ENCODE assay signal across 24 cellular contexts in the genomic region with DNA sequence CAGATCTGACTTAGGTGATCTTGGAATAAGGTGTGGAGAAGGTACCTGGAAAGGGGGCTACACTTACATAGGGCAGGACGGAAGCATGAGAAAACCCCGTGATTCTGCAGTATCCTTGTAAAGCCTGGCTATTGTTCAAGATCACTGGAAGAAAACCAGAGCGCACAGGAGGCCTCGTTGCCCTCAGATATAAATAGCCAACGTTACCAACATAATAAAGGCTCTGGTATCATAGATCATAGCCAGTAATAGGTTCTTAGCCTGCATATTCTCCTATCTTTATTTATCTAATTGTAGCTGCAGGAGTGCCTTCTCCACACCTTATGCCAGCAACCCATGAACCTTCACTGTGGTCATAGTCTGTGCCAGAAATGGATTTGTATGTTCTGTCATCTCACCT. TPM values are rescaled to one million over a fixed set of nuclear protein-coding genes. Genes with fewer than 3 reads are reported as not detected.
DNase-seq lines count a peak whose midpoint lies in the region; ATAC-seq and TF ChIP-seq lines count a peak whose summit lies in the region.
"Had no signal": no experiment of that assay in that cellular context is flagged by ENCODE, and none has a peak within 500 bp of the region (broad histone marks: within the 10 kb centered on the region; RNA-seq: fewer than 3 reads in every experiment).

No MANE protein-coding gene starts in this region.

- no peak for TF ChIP-seq POLR2A in sigmoid colon (IDR thresholded peaks at IDR 0.05)

- H3K27ac ChIP-seq in CD8-positive, alpha-beta memory T cell (ENCODE audit: low read depth, low read length): no peak overlapping the region
- peak overlapping the region; percentile 100 for H3K27ac ChIP-seq in cardiac muscle cell
- H3K27ac ChIP-seq in sigmoid colon: peak overlapping the region; percentile 71 to 83 (median 78)
- H3K27ac ChIP-seq: HL-60 had no signal

- POLR2A ChIA-PET in CD8-positive, alpha-beta memory T cell (lab: Charles Lee): no interaction called here
- POLR2A ChIA-PET in activated CD4-positive, alpha-beta memory T cell treated with anti-CD3 and anti-CD28 coated beads for 36 hours (lab: Charles Lee): no interaction called here

- H3K9me3 Mint-ChIP-seq in CD8-positive, alpha-beta memory T cell: no peaks in the 10 kb centered on the region
- H3K9me3 Mint-ChIP-seq in activated CD4-positive, alpha-beta memory T cell treated with anti-CD3 and anti-CD28 coated beads for 36 hours: no peaks in the 10 kb centered on the region
- no peaks in the 10 kb centered on the region for H3K9me3 Mint-ChIP-seq in chondrocyte (ENCODE audit: low read depth)
- H3K9me3 Mint-ChIP-seq: brain, type B pancreatic cell had no signal

- peaks cover 4% of the 10 kb centered on the region for H3K4me1 ChIP-seq in CD8-positive, alpha-beta memory T cell (ENCODE audit: insufficient read depth, low read length)
- H3K4me1 ChIP-seq in cardiac muscle cell (ENCODE audit: low read depth): peaks cover 57% of the 10 kb centered on the region
- H3K4me1 ChIP-seq in sigmoid colon: peaks cover 0 to 60% (median 55%) of the 10 kb centered on the region in 4 donors

- in situ Hi-C loops in GM13977 (cut with MboI; ENCODE audit: low pct_unique_long_range_greater_than_20kb, low sequenced_read_pairs, unreplicated experiment): loop anchor here (10.0 kb wide), 1 partner anchor 81 kb away; no protein-coding TSS in a partner anchor

- H3K4me3 ChIP-seq in CD8-positive, alpha-beta memory T cell (ENCODE audit: low read length): no peak overlapping the region
- no peak overlapping the region for H3K4me3 ChIP-seq in cardiac muscle cell
- no peak overlapping the region for H3K4me3 ChIP-seq in sigmoid colon
- H3K4me3 ChIP-seq: K562, skin epidermis had no signal

- H3K4me1 Mint-ChIP-seq in CD8-positive, alpha-beta memory T cell: peaks cover 24 to 43% (median 31%) of the 10 kb centered on the region in 3 donors
- H3K4me1 Mint-ChIP-seq in activated CD4-positive, alpha-beta memory T cell treated with anti-CD3 and anti-CD28 coated beads for 36 hours (ENCODE audit: low read depth): peaks cover 19% of the 10 kb centered on the region
- H3K4me1 Mint-ChIP-seq in chondrocyte (ENCODE audit: low read depth): peaks cover 20% of the 10 kb centered on the region

- intact Hi-C loops in activated CD4-positive, alpha-beta memory T cell treated with anti-CD3 and anti-CD28 coated beads for 36 hours (cut with micrococcal nuclease): no loop called here
- intact Hi-C loops in sigmoid colon (cut with DNase I): loop anchor here (1.0 to 10.0 kb wide), 5 partner anchors 29 to 231 kb away; partner anchors contain the start of gene RCSD1

- TF ChIP-seq EP300 in sigmoid colon (IDR thresholded peaks at IDR 0.05): no peak

- no peaks in the 10 kb centered on the region for H3K9me3 ChIP-seq in CD8-positive, alpha-beta memory T cell (ENCODE audit: low read length)
- H3K9me3 ChIP-seq in cardiac muscle cell (ENCODE audit: low read depth) (no peaks in the 10 kb centered on the region), sigmoid colon (no peaks in the 10 kb centered on the region)

- no peak for DNase-seq in CD8-positive, alpha-beta memory T cell
- no peak for DNase-seq in activated CD4-positive, alpha-beta memory T cell treated with anti-CD3 and anti-CD28 coated beads for 36 hours
- DNase-seq in cardiac muscle cell (ENCODE audit: low read depth in 1 of 2, low spot score in 1 of 2) (peak in 1 of 2 donors; percentile 22), sigmoid colon (no peak), activated gamma-delta T cell treated with Interleukin-2 at 50 U/mL for 16 hours (no peak), GM13977 (ENCODE audit: low spot score) (no peak), chondrocyte (ENCODE audit: low spot score) (no peak)
- DNase-seq: activated CD4-positive, alpha-beta T cell treated with anti-CD3 and anti-CD28 coated beads, Interleukin-2, amount 50 U/mL, for 48 hours; DMS53; hippocampal formation; midbrain; NCI-H1092 treated with DMSO at 0.1 percent for 48 hours; NCI-H2171; NCI-H82; RPMI8226; stimulated activated CD4-positive, alpha-beta T cell treated with anti-CD3 and anti-CD28 coated beads, Interleukin-4, amount 100 ng/mL, for 24 hours; stimulated activated CD8-positive, alpha-beta memory T cell treated with anti-CD3 and anti-CD28 coated beads, Interleukin-4, amount 100 ng/mL, for 48 hours; SW 1271 had no signal

- H3K27me3 Mint-ChIP-seq in CD8-positive, alpha-beta memory T cell: no peaks in the 10 kb centered on the region
- H3K27me3 Mint-ChIP-seq in activated CD4-positive, alpha-beta memory T cell treated with anti-CD3 and anti-CD28 coated beads for 36 hours: no peaks in the 10 kb centered on the region
- H3K27me3 Mint-ChIP-seq in chondrocyte (ENCODE audit: low read depth): no peaks in the 10 kb centered on the region

- no peaks in the 10 kb centered on the region for H3K27me3 ChIP-seq in CD8-positive, alpha-beta memory T cell (ENCODE audit: insufficient read depth, low read length, poor library complexity, severe bottlenecking)
- H3K27me3 ChIP-seq in cardiac muscle cell (no peaks in the 10 kb centered on the region), sigmoid colon (no peaks in the 10 kb centered on the region)

- H3K4me3 Mint-ChIP-seq in CD8-positive, alpha-beta memory T cell: no peak overlapping the region
- H3K4me3 Mint-ChIP-seq in activated CD4-positive, alpha-beta memory T cell treated with anti-CD3 and anti-CD28 coated beads for 36 hours: no peak overlapping the region
- no peak overlapping the region for H3K4me3 Mint-ChIP-seq in chondrocyte (ENCODE audit: unreplicated experiment)
- H3K4me3 Mint-ChIP-seq: brain, type B pancreatic cell had no signal

- H3K36me3 Mint-ChIP-seq in CD8-positive, alpha-beta memory T cell: peaks cover 7 to 78% (median 23%) of the 10 kb centered on the region in 3 donors
- peaks cover 35% of the 10 kb centered on the region for H3K36me3 Mint-ChIP-seq in activated CD4-positive, alpha-beta memory T cell treated with anti-CD3 and anti-CD28 coated beads for 36 hours
- no peaks in the 10 kb centered on the region for H3K36me3 Mint-ChIP-seq in chondrocyte (ENCODE audit: low read depth)
- H3K36me3 Mint-ChIP-seq: brain, type B pancreatic cell had no signal

- peaks cover 78% of the 10 kb centered on the region for H3K36me3 ChIP-seq in CD8-positive, alpha-beta memory T cell (ENCODE audit: insufficient read depth, low read length)
- H3K36me3 ChIP-seq in cardiac muscle cell (peaks cover 18% of the 10 kb centered on the region), sigmoid colon (no peaks in the 10 kb centered on the region)

- 47 to 72% methylated on average over 5 of the region's 5 CpGs for WGBS in sigmoid colon, 2 donors

- ATAC-seq in GM19395 (IDR thresholded peaks at IDR 0.05; ENCODE audit: unreplicated experiment): no peak
- ATAC-seq: K562 had no signal

- H3K27ac Mint-ChIP-seq in CD8-positive, alpha-beta memory T cell: peak overlapping the region in 7 of 8 donors; percentile 3 to 92 (median 49)
- peak overlapping the region; percentile 18 for H3K27ac Mint-ChIP-seq in activated CD4-positive, alpha-beta memory T cell treated with anti-CD3 and anti-CD28 coated beads for 36 hours
- H3K27ac Mint-ChIP-seq in chondrocyte (ENCODE audit: unreplicated experiment): no peak overlapping the region
- H3K27ac Mint-ChIP-seq: brain, type B pancreatic cell had no signal

- TF ChIP-seq CTCF in cardiac muscle cell (IDR thresholded peaks at IDR 0.05; ENCODE audit: low read depth, low read length) (no peak), sigmoid colon (IDR thresholded peaks at IDR 0.05) (no peak), GM13977 (IDR thresholded peaks at IDR 0.05; ENCODE audit: extremely low read depth, insufficient read depth, missing control alignments) (no peak), chondrocyte (IDR thresholded peaks at IDR 0.05) (no peak)

- CTCF ChIA-PET in CD8-positive, alpha-beta memory T cell (lab: Charles Lee): interaction anchor here (2.8 to 3.8 kb wide), 4 partner anchors 38 to 91 kb away, joined by 22 to 115 read pairs (median 42); partner anchors contain the start of gene RCSD1
- CTCF ChIA-PET in activated CD4-positive, alpha-beta memory T cell treated with anti-CD3 and anti-CD28 coated beads for 36 hours (lab: Charles Lee): interaction anchor here (2.9 to 6.6 kb wide), 2 partner anchors 69 to 84 kb away, joined by 25 to 227 read pairs; no protein-coding TSS in a partner anchor

RNA-seq across cellular contexts. Expression of gene MPZL1, which starts 35.9 kb away (rescaled TPM):
- 10 to 100 TPM; 15.6 to 17.9 TPM for total RNA-seq in CD8-positive, alpha-beta memory T cell
- 8.2 TPM for polyA plus RNA-seq in CD8-positive, alpha-beta memory T cell
- total RNA-seq in activated CD4-positive, alpha-beta memory T cell treated with anti-CD3 and anti-CD28 coated beads for 36 hours: 10 to 100 TPM; 21.9 to 23.0 TPM
- total RNA-seq in cardiac muscle cell (65.0 and 107 TPM in 2 replicates), sigmoid colon (10 to 100 TPM; 50.9 to 69.5 (median 58.3) TPM), chondrocyte (195 to 215 TPM (median 198 TPM) in 3 replicates)
- polyA plus RNA-seq in cardiac muscle cell (114 and 136 TPM in 2 replicates), sigmoid colon (10 to 100 TPM in 2 of 3 donors, 1 to 10 TPM in 1; 8.8 to 66.9 (median 11.4) TPM)

RNA-seq across cellular contexts. Expression of gene RCSD1, which starts 55.8 kb away (rescaled TPM):
- total RNA-seq in CD8-positive, alpha-beta memory T cell: 10 to 100 TPM; 45.9 to 47.9 TPM
- polyA plus RNA-seq in CD8-positive, alpha-beta memory T cell: 171 TPM
- total RNA-seq in activated CD4-positive, alpha-beta memory T cell treated with anti-CD3 and anti-CD28 coated beads for 36 hours: 10 to 100 TPM; 61.7 to 65.8 TPM
- total RNA-seq in cardiac muscle cell (317 and 386 TPM in 2 replicates), sigmoid colon (10 to 100 TPM in 1 of 4 donors, 1 to 10 TPM in 3; 8.0 to 19.6 (median 9.6) TPM), chondrocyte (1.1 to 1.4 TPM in 2 of 3 replicates, not detected in the other)
- polyA plus RNA-seq in cardiac muscle cell (77.3 and 100 TPM in 2 replicates), sigmoid colon (10 to 100 TPM in 2 of 3 donors, 1 to 10 TPM in 1; 7.8 to 52.9 (median 10.6) TPM)
